In genomic region chr4:76562851-76563803, GRCh38 we compare ENCODE assay signal across 10 cellular contexts.
A peak's percentile ranks its signal among the peaks of the same experiment; 100 is the strongest.
DNase-seq lines count a peak whose midpoint lies in the region; ATAC-seq lines count a peak whose summit lies in the region.
"Had no signal": no experiment of that assay in that cellular context is flagged by ENCODE, and none has a peak within 500 bp of the region (broad histone marks: within the 10 kb centered on the region; RNA-seq: fewer than 3 reads in every experiment).

No MANE protein-coding gene starts in this region.

- intact Hi-C loops in activated CD4-positive, alpha-beta T cell treated with anti-CD3 and anti-CD28 coated beads for 36 hours (cut with DNase I, micrococcal nuclease), result no loop called here

- H3K4me3 ChIP-seq in BLaER1 treated with 17β-estradiol and CSF1 and Interleukin-3, amounts not matched to agents 10 nM and 100 nM, result no peak overlapping the region
- no peak overlapping the region for H3K4me3 ChIP-seq in muscle layer of duodenum (ENCODE audit: low read depth in 1 of 2, low read length in 2 of 2)

- no peak overlapping the region for H3K27ac ChIP-seq in BLaER1 treated with 17β-estradiol and CSF1 and Interleukin-3, amounts not matched to agents 10 nM and 100 nM
- peak overlapping the region; percentile 14 for H3K27ac ChIP-seq in muscle layer of duodenum (ENCODE audit: low read length)
- H3K27ac ChIP-seq: neutrophil had no signal

- H3K36me3 Mint-ChIP-seq in activated CD4-positive, alpha-beta T cell treated with anti-CD3 and anti-CD28 coated beads for 36 hours (ENCODE audit: low read depth), result no peaks in the 10 kb centered on the region

- POLR2A ChIA-PET in activated CD4-positive, alpha-beta T cell treated with anti-CD3 and anti-CD28 coated beads for 36 hours (lab: Charles Lee), result no interaction called here

- H3K27me3 ChIP-seq in BLaER1 treated with 17β-estradiol and CSF1 and Interleukin-3, amounts not matched to agents 10 nM and 100 nM, result no peaks in the 10 kb centered on the region
- no peaks in the 10 kb centered on the region for H3K27me3 ChIP-seq in muscle layer of duodenum (ENCODE audit: low read depth, low read length)

- no peaks in the 10 kb centered on the region for H3K9me3 ChIP-seq in BLaER1 treated with 17β-estradiol and CSF1 and Interleukin-3, amounts not matched to agents 10 nM and 100 nM (replicated peaks in 1 of 11)
- H3K9me3 ChIP-seq in muscle layer of duodenum (ENCODE audit: control insufficient read depth in 1 of 2, low read length in 2 of 2), result no peaks in the 10 kb centered on the region
- H3K9me3 ChIP-seq: neutrophil had no signal

- CTCF ChIA-PET in activated CD4-positive, alpha-beta T cell treated with anti-CD3 and anti-CD28 coated beads for 36 hours (lab: Charles Lee), result no interaction called here

- ATAC-seq in HG03139 (IDR thresholded peaks at IDR 0.05; ENCODE audit: unreplicated experiment), result no peak
- ATAC-seq in GM19455 (IDR thresholded peaks at IDR 0.05; ENCODE audit: unreplicated experiment), result no peak
- no peak for ATAC-seq in activated CD4-positive, alpha-beta T cell treated with anti-CD3 and anti-CD28 coated beads for 36 hours

- no peak overlapping the region for H3K9ac ChIP-seq in BLaER1 treated with 17β-estradiol and CSF1 and Interleukin-3, amounts not matched to agents 10 nM and 100 nM

- peak overlapping the region in 8 of 11 experiments; percentile 15 to 55 (median 34); a peak in 13 of 22 replicates for H3K4me2 ChIP-seq in BLaER1 treated with 17β-estradiol and CSF1 and Interleukin-3, amounts not matched to agents 10 nM and 100 nM

- H3K4me3 Mint-ChIP-seq in activated CD4-positive, alpha-beta T cell treated with anti-CD3 and anti-CD28 coated beads for 36 hours, result no peak overlapping the region

- peaks cover 11% of the 10 kb centered on the region for H3K4me1 Mint-ChIP-seq in activated CD4-positive, alpha-beta T cell treated with anti-CD3 and anti-CD28 coated beads for 36 hours

- no peaks in the 10 kb centered on the region for H3K27me3 Mint-ChIP-seq in activated CD4-positive, alpha-beta T cell treated with anti-CD3 and anti-CD28 coated beads for 36 hours

- H3K36me3 ChIP-seq in BLaER1 treated with 17β-estradiol and CSF1 and Interleukin-3, amounts not matched to agents 10 nM and 100 nM, result no peaks in the 10 kb centered on the region
- H3K36me3 ChIP-seq in muscle layer of duodenum (ENCODE audit: control insufficient read depth in 1 of 2, insufficient read depth in 2 of 2, low read length in 2 of 2), result no peaks in the 10 kb centered on the region
- H3K36me3 ChIP-seq: neutrophil had no signal

- H3K4me1 ChIP-seq in BLaER1 treated with 17β-estradiol and CSF1 and Interleukin-3, amounts not matched to agents 10 nM and 100 nM, result peaks cover 0 to 48% (median 25%) of the 10 kb centered on the region in 10 experiments; a peak in 15 of 20 replicates
- H3K4me1 ChIP-seq in muscle layer of duodenum (ENCODE audit: control insufficient read depth in 1 of 2, insufficient read depth in 2 of 2, low read length in 2 of 2), result peaks cover 0 to 8% of the 10 kb centered on the region in 2 donors

- DNase-seq in LHCN-M2 (ENCODE audit: low read depth), result peak; percentile 29
- peak; percentile 25 for DNase-seq in cerebellar cortex (ENCODE audit: low spot score)
- no peak for DNase-seq in activated CD4-positive, alpha-beta T cell treated with anti-CD3 and anti-CD28 coated beads for 36 hours
- no peak for DNase-seq in SK-N-DZ (ENCODE audit: low spot score)
- DNase-seq: KBM-7 had no signal

- H4K20me1 ChIP-seq in BLaER1 treated with 17β-estradiol and CSF1 and Interleukin-3, amounts not matched to agents 10 nM and 100 nM, result no peaks in the 10 kb centered on the region

- no peaks in the 10 kb centered on the region for H3K9me3 Mint-ChIP-seq in activated CD4-positive, alpha-beta T cell treated with anti-CD3 and anti-CD28 coated beads for 36 hours (ENCODE audit: low read depth)

- no peak overlapping the region for H3K27ac Mint-ChIP-seq in activated CD4-positive, alpha-beta T cell treated with anti-CD3 and anti-CD28 coated beads for 36 hours

Comparison
In these comparisons a context has a peak if more than half of its experiments do, and no peak if none do; other contexts are left out.
1. DNase-seq: peak in LHCN-M2 (single experiment) and cerebellar cortex (single experiment); none in activated CD4-positive, alpha-beta T cell treated with anti-CD3 and anti-CD28 coated beads for 36 hours (single experiment) and SK-N-DZ (single experiment).